19 cellular contexts compared by ENCODE assay signal in genomic region chr10:86819567-86819966, GRCh38.
"Had no signal": no experiment of that assay in that cellular context is flagged by ENCODE, and none has a peak within 500 bp of the region (broad histone marks: within the 10 kb centered on the region; RNA-seq: fewer than 3 reads in every experiment).

No MANE protein-coding gene starts in this region.

- H3K36me3 Mint-ChIP-seq: immature natural killer cell; naive thymus-derived CD8-positive, alpha-beta T cell had no signal

- H3K4me3 Mint-ChIP-seq: effector memory CD8-positive, alpha-beta T cell; immature natural killer cell; naive thymus-derived CD8-positive, alpha-beta T cell; nephron progenitor cell; stimulated activated memory B cell treated with anti-CD40 and anti-IgM and Interleukin-4, amounts not matched to agents 10 μg/mL and 1 μg/mL and 100 μg/mL, for 72 hours had no signal

- H3K27me3 Mint-ChIP-seq: effector memory CD8-positive, alpha-beta T cell; stimulated activated memory B cell treated with anti-CD40 and anti-IgM and Interleukin-4, amounts not matched to agents 10 μg/mL and 1 μg/mL and 100 μg/mL, for 72 hours had no signal

- H3K9me3 Mint-ChIP-seq: effector memory CD8-positive, alpha-beta T cell; immature natural killer cell; naive thymus-derived CD8-positive, alpha-beta T cell; nephron progenitor cell; stimulated activated memory B cell treated with anti-CD40 and anti-IgM and Interleukin-4, amounts not matched to agents 10 μg/mL and 1 μg/mL and 100 μg/mL, for 72 hours had no signal

- ATAC-seq: effector memory CD8-positive, alpha-beta T cell; left ventricle myocardium superior; lower lobe of right lung; naive thymus-derived CD8-positive, alpha-beta T cell; sciatic nerve; stimulated activated memory B cell treated with anti-CD40 and anti-IgM and Interleukin-4, amounts not matched to agents 10 μg/mL and 1 μg/mL and 100 μg/mL, for 72 hours; stimulated activated naive CD8-positive, alpha-beta T cell treated with anti-CD3 and anti-CD28 coated beads, Interleukin-15, Interleukin-2, amounts not matched to agents 100 U/mL and 50 U/mL, for 24 hours had no signal

- DNase-seq: dermis blood vessel endothelial cell; effector memory CD8-positive, alpha-beta T cell; erythroblast; hypothalamus; immature natural killer cell; left ventricle myocardium superior; lower lobe of right lung; naive thymus-derived CD8-positive, alpha-beta T cell; nephron progenitor cell; nucleus accumbens; stimulated activated CD4-positive, alpha-beta T cell treated with anti-CD3 and anti-CD28 coated beads, Interleukin-2, amount 100 ng/mL, for 24 hours; stimulated activated CD4-positive, alpha-beta T cell treated with anti-CD3 and anti-CD28 coated beads, Interleukin-4, amount 100 ng/mL, for 24 hours; stimulated activated naive CD8-positive, alpha-beta T cell treated with anti-CD3 and anti-CD28 coated beads, Interleukin-15, Interleukin-2, amounts not matched to agents 100 U/mL and 50 U/mL, for 24 hours; substantia nigra; testis; tibial artery; upper lobe of left lung had no signal

- H3K4me1 Mint-ChIP-seq: immature natural killer cell had no signal

- H3K27ac Mint-ChIP-seq: effector memory CD8-positive, alpha-beta T cell; naive thymus-derived CD8-positive, alpha-beta T cell; nephron progenitor cell; stimulated activated memory B cell treated with anti-CD40 and anti-IgM and Interleukin-4, amounts not matched to agents 10 μg/mL and 1 μg/mL and 100 μg/mL, for 72 hours had no signal
